Comparison of ENCODE assay signal across 9 cellular contexts in the genomic region with DNA sequence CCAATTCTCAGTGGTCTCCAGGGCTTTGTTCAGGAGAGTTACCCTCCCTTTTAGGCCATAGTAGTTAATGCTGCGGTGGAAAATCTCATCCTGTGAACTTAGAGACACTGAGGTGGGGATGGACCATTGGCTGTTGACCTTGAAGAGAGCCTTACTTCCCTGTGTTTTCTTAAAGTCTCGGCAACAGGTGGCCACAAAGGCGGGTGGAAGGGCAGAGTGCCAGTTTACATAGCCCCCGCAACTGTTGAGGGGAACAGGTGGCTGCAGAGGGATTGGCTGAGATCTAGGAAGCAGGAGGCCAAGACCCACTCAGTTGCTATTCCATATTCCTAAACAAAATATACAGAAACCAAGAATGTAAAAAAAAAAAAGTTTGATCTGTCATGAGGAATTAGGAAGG.
"Had no signal": no experiment of that assay in that cellular context is flagged by ENCODE, and none has a peak within 500 bp of the region (broad histone marks: within the 10 kb centered on the region; RNA-seq: fewer than 3 reads in every experiment).

No MANE protein-coding gene starts in this region.

- H3K27me3 ChIP-seq: right atrium auricular region had no signal

- H3K27ac ChIP-seq: coronary artery, left ventricle myocardium inferior, right atrium auricular region had no signal

- H3K4me2 ChIP-seq: smooth muscle cell had no signal

- H3K36me3 ChIP-seq: left ventricle myocardium inferior, right atrium auricular region had no signal

- ATAC-seq: activated naive CD8-positive, alpha-beta T cell treated with anti-CD3 and anti-CD28 coated beads, Interleukin-2, amount 50 U/mL, for 24 hours; WTC11 had no signal

- H3K9me3 ChIP-seq: right atrium auricular region had no signal

- DNase-seq: activated CD4-positive, alpha-beta T cell treated with anti-CD3 and anti-CD28 coated beads for 48 hours; activated naive CD4-positive, alpha-beta T cell treated with Interleukin-2 at 50 U/mL for 16 hours; activated naive CD8-positive, alpha-beta T cell treated with anti-CD3 and anti-CD28 coated beads, Interleukin-2, amount 50 U/mL, for 24 hours; effector CD4-positive, alpha-beta T cell; left ventricle myocardium inferior had no signal

- H3K4me3 ChIP-seq: coronary artery, left ventricle myocardium inferior, right atrium auricular region, smooth muscle cell had no signal
